ENCODE assay signal across 21 cellular contexts in genomic region chr1:193260056-193260750, GRCh38.
"Had no signal": no experiment of that assay in that cellular context is flagged by ENCODE, and none has a peak within 500 bp of the region (broad histone marks: within the 10 kb centered on the region; RNA-seq: fewer than 3 reads in every experiment).

No MANE protein-coding gene starts in this region.

- H3K27me3 ChIP-seq: breast epithelium, tibial artery, uterus had no signal

- H3K4me3 ChIP-seq: breast epithelium, lung, tibial artery, uterus had no signal

- H3K36me3 ChIP-seq: breast epithelium, uterus had no signal

- H3K4me3 Mint-ChIP-seq: activated naive CD4-positive, alpha-beta T cell treated with anti-CD3 and anti-CD28 coated beads, Interleukin-2, amount 10 ng/mL, durations not matched to agents 7 days and 5 days; activated T-cell treated with anti-CD3 and anti-CD28 coated beads, Interleukin-2, amount 50 U/mL, for 4 hours; immature natural killer cell; naive B cell; neural crest cell had no signal

- DNase-seq: activated CD4-positive, alpha-beta T cell treated with anti-CD3 and anti-CD28 coated beads, Interleukin-2, amount 50 U/mL, for 1 hour; activated CD4-positive, CD25-positive, alpha-beta regulatory T cell treated with anti-CD3 and anti-CD28 coated beads, Interleukin-2, amount 50 U/mL, for 72 hours; activated CD8-positive, alpha-beta memory T cell treated with anti-CD3 and anti-CD28 coated beads, Interleukin-2, amount 50 U/mL, for 4 hours; activated naive CD4-positive, alpha-beta T cell treated with anti-CD3 and anti-CD28 coated beads, Interleukin-2, amount 10 ng/mL, durations not matched to agents 7 days and 5 days; activated T-cell treated with anti-CD3 and anti-CD28 coated beads, Interleukin-2, amount 50 U/mL, for 4 hours; cortex of kidney; erythroblast; immature natural killer cell; midbrain; naive B cell; stimulated activated CD4-positive, alpha-beta T cell treated with anti-CD3 and anti-CD28 coated beads, Interleukin-2, amount 100 ng/mL, for 24 hours; stimulated activated naive CD4-positive, alpha-beta T cell treated with Interleukin-2 at 50 U/mL for 16 hours; substantia nigra; T-helper 2 cell; tibial artery; uterus had no signal

- ATAC-seq: activated T-cell treated with anti-CD3 and anti-CD28 coated beads, Interleukin-2, amount 50 U/mL, for 4 hours had no signal

- H3K4me1 ChIP-seq: breast epithelium, tibial artery, uterus had no signal

- H3K27me3 Mint-ChIP-seq: activated naive CD4-positive, alpha-beta T cell treated with anti-CD3 and anti-CD28 coated beads, Interleukin-2, amount 10 ng/mL, durations not matched to agents 7 days and 5 days; naive B cell; progenitor cell of endocrine pancreas had no signal

- H3K9me3 Mint-ChIP-seq: activated naive CD4-positive, alpha-beta T cell treated with anti-CD3 and anti-CD28 coated beads, Interleukin-2, amount 10 ng/mL, durations not matched to agents 7 days and 5 days; activated T-cell treated with anti-CD3 and anti-CD28 coated beads, Interleukin-2, amount 50 U/mL, for 4 hours; immature natural killer cell; naive B cell had no signal

- H3K4me1 Mint-ChIP-seq: activated naive CD4-positive, alpha-beta T cell treated with anti-CD3 and anti-CD28 coated beads, Interleukin-2, amount 10 ng/mL, durations not matched to agents 7 days and 5 days; naive B cell had no signal

- H3K27ac Mint-ChIP-seq: activated naive CD4-positive, alpha-beta T cell treated with anti-CD3 and anti-CD28 coated beads, Interleukin-2, amount 10 ng/mL, durations not matched to agents 7 days and 5 days; naive B cell; progenitor cell of endocrine pancreas had no signal

- H3K9me3 ChIP-seq: breast epithelium, tibial artery, uterus had no signal

- H3K27ac ChIP-seq: breast epithelium, tibial artery, uterus, VCaP had no signal
